ENCODE assay signal across 12 cellular contexts in the genomic region with DNA sequence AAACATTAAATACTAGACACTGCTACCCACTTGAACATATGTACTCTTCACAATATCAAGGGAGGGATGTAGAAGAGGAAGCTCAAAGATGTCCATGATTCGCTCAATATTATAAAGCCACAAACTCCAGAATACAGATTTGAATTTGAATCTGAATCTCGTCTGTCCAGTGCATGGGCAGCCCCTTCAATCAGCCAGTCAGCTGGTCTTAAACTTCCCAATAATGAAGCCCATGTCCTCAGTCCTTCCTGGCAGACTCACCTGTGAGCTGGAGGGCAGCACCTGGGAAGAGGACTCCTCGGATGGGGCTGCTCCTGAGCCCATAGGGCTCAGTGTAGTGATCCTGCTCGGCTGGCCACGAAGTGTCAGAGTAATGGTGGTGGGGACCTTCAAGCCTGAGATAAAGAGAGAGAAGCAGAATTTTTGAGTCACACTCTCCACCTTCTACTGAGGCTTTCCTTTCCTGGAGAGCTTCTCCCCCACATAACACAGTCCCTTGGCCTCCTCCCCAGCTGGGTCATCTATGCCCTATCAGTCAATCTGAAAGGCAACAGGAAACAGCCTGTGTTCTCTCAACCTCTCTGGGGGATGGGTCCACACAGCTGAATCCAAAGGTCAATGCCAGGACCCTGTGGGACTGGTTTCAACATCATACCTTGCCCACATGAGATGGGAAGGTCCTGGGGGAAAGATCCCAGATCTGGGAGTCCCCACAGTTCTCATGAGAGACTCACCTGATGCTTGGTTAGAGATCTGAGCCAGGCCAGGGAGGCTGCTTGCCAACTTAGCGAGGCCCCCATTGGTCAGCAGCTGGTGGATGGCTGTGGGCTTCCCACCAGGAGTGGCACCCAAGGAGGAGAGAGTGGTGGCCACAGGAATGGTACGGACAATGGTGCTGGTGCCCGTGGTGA. TPM values are rescaled to one million over a fixed set of nuclear protein-coding genes. Genes with fewer than 3 reads are reported as not detected.
DNase-seq lines count a peak whose midpoint lies in the region; ATAC-seq lines count a peak whose summit lies in the region.
"Had no signal": no experiment of that assay in that cellular context is flagged by ENCODE, and none has a peak within 500 bp of the region (broad histone marks: within the 10 kb centered on the region; RNA-seq: fewer than 3 reads in every experiment).

No MANE protein-coding gene starts in this region.

- 96% methylated on average over 6 of the region's 8 CpGs for WGBS in mesenchymal stem cell

- H3K27me3 Mint-ChIP-seq in memory B cell: no peaks in the 10 kb centered on the region

- H3K4me2 ChIP-seq in mesenchymal stem cell (ENCODE audit: low read length, poor library complexity, severe bottlenecking): no peak overlapping the region

- H3K9me3 Mint-ChIP-seq in memory B cell: no peaks in the 10 kb centered on the region

- H3K4me3 Mint-ChIP-seq in memory B cell: no peak overlapping the region

- H3K79me1 ChIP-seq in mesenchymal stem cell (replicated peaks; ENCODE audit: low read length, poor library complexity, severe bottlenecking): peaks cover 32% of the 10 kb centered on the region

- H3K27ac Mint-ChIP-seq in memory B cell: peak overlapping the region; percentile 43

- peaks cover 43% of the 10 kb centered on the region for H3K36me3 Mint-ChIP-seq in memory B cell

- no peak overlapping the region for H2BK120ac ChIP-seq in mesenchymal stem cell (ENCODE audit: low read depth, low read length)

- H3K14ac ChIP-seq in mesenchymal stem cell (ENCODE audit: low read length in 2 of 2): no peak overlapping the region

- peaks cover 51 to 97% of the 10 kb centered on the region in 2 experiments for H3K36me3 ChIP-seq in mesenchymal stem cell (ENCODE audit: control insufficient read depth in 1 of 2, insufficient read depth in 2 of 2, low read depth in 1 of 2, low read length in 2 of 2)

- ATAC-seq in memory B cell (ENCODE audit: low read depth): no peak
- no peak for ATAC-seq in GM21526 (IDR thresholded peaks at IDR 0.05; ENCODE audit: low FRiP score, unreplicated experiment)

- no peak overlapping the region for H3K4ac ChIP-seq in mesenchymal stem cell (ENCODE audit: low read depth in 1 of 2, low read length in 2 of 2)

- H2BK5ac ChIP-seq in mesenchymal stem cell (ENCODE audit: low read depth, low read length, poor library complexity, severe bottlenecking): no peak overlapping the region

- H3K4me1 ChIP-seq in mesenchymal stem cell (ENCODE audit: control insufficient read depth, insufficient read depth, low read depth, low read length): no peaks in the 10 kb centered on the region

- no peak overlapping the region for H4K8ac ChIP-seq in mesenchymal stem cell (ENCODE audit: low read length)

- no peaks in the 10 kb centered on the region for H3K4me1 Mint-ChIP-seq in memory B cell

- H3K23ac ChIP-seq in mesenchymal stem cell (ENCODE audit: low read length in 2 of 2): no peak overlapping the region

- H2AFZ ChIP-seq in mesenchymal stem cell (ENCODE audit: low read depth, low read length): no peak overlapping the region

- H3K27ac ChIP-seq in mesenchymal stem cell (ENCODE audit: low read length, poor library complexity, severe bottlenecking): no peak overlapping the region
- H3K27ac ChIP-seq: SK-N-MC had no signal

- no peak overlapping the region for H2BK15ac ChIP-seq in mesenchymal stem cell (ENCODE audit: low read depth, poor library complexity, severe bottlenecking)

- H2AK5ac ChIP-seq in mesenchymal stem cell (ENCODE audit: low read length, severe bottlenecking): no peak overlapping the region

- no peaks in the 10 kb centered on the region for H3K9me3 ChIP-seq in mesenchymal stem cell (ENCODE audit: control insufficient read depth, low read length)

- H3K4me3 ChIP-seq in mesenchymal stem cell (ENCODE audit: insufficient read depth in 1 of 2, low read depth in 1 of 2, low read length in 2 of 2): no peak overlapping the region
- H3K4me3 ChIP-seq: lung, SK-N-MC had no signal

- H3K27me3 ChIP-seq in mesenchymal stem cell (ENCODE audit: control insufficient read depth in 1 of 2, insufficient read depth in 1 of 2, low read length in 2 of 2): no peaks in the 10 kb centered on the region

- H2BK12ac ChIP-seq in mesenchymal stem cell (ENCODE audit: low read length in 2 of 2): no peak overlapping the region

- H3K18ac ChIP-seq in mesenchymal stem cell (ENCODE audit: low read depth in 1 of 2, low read length in 2 of 2): no peak overlapping the region

- DNase-seq in stimulated activated CD4-positive, alpha-beta T cell treated with anti-CD3 and anti-CD28 coated beads, Interleukin-15, amount 100 ng/mL, for 24 hours: peak; percentile 28
- DNase-seq in stimulated activated CD4-positive, alpha-beta T cell treated with anti-CD3 and anti-CD28 coated beads, Interleukin-4, amount 100 ng/mL, for 1 hour: no peak
- DNase-seq in activated T-cell treated with anti-CD3 and anti-CD28 coated beads, Interleukin-2, amount 50 U/mL, for 48 hours: peak; percentile 35 to 36
- DNase-seq in memory B cell (ENCODE audit: low spot score in 2 of 2) (no peak), NCI-H2171 treated with DMSO at 0.1 percent for 48 hours (lab: John Stamatoyannopoulos, UW) (no peak), mesenchymal stem cell (no peak), NOMO-1 treated with dmso at 0.1 percent for 144 hours (lab: John Stamatoyannopoulos, UW; ENCODE audit: unreplicated experiment) (no peak)
- DNase-seq: GOT3, NCI-H2029 treated with DMSO at 0.1 percent for 48 hours had no signal

- no peak overlapping the region for H3K9ac ChIP-seq in mesenchymal stem cell (ENCODE audit: low read length)

- no peak overlapping the region for H4K91ac ChIP-seq in mesenchymal stem cell (ENCODE audit: low read length)

RNA-seq across cellular contexts. Expression of a gene that starts 36.5 kb away (rescaled TPM):
- 10.5 TPM for polyA plus RNA-seq in mesenchymal stem cell (2013, experiment 1 of 2)
- 10.7 TPM for polyA plus RNA-seq in mesenchymal stem cell (2013, experiment 2 of 2)

RNA-seq across cellular contexts. Expression of a gene that starts 40.9 kb away (rescaled TPM):
- polyA plus RNA-seq in mesenchymal stem cell (2013, experiment 1 of 2): 0.01 TPM
- polyA plus RNA-seq in mesenchymal stem cell (2013, experiment 2 of 2): not detected

Comparison
In these comparisons a context has a peak if more than half of its experiments do, and no peak if none do; other contexts are left out.
1. DNase-seq: peak in stimulated activated CD4-positive, alpha-beta T cell treated with anti-CD3 and anti-CD28 coated beads, Interleukin-15, amount 100 ng/mL, for 24 hours (single experiment) and activated T-cell treated with anti-CD3 and anti-CD28 coated beads, Interleukin-2, amount 50 U/mL, for 48 hours (2 of 2); none in stimulated activated CD4-positive, alpha-beta T cell treated with anti-CD3 and anti-CD28 coated beads, Interleukin-4, amount 100 ng/mL, for 1 hour (single experiment), memory B cell (0 of 2), NCI-H2171 treated with DMSO at 0.1 percent for 48 hours (single experiment), mesenchymal stem cell (single experiment) and NOMO-1 treated with dmso at 0.1 percent for 144 hours (single experiment).